Comparison of ENCODE assay signal across 1 cellular context in genomic region chr22:45263790-45264269, GRCh38.
TF ChIP-seq lines count a peak whose summit lies in the region.

No MANE protein-coding gene starts in this region.

TF ChIP-seq in HepG2, 621 proteins besides CTCF, POLR2A, EP300 and RAD21 (continued from another document and continues in another):
- TF ChIP-seq, protein P1, sequence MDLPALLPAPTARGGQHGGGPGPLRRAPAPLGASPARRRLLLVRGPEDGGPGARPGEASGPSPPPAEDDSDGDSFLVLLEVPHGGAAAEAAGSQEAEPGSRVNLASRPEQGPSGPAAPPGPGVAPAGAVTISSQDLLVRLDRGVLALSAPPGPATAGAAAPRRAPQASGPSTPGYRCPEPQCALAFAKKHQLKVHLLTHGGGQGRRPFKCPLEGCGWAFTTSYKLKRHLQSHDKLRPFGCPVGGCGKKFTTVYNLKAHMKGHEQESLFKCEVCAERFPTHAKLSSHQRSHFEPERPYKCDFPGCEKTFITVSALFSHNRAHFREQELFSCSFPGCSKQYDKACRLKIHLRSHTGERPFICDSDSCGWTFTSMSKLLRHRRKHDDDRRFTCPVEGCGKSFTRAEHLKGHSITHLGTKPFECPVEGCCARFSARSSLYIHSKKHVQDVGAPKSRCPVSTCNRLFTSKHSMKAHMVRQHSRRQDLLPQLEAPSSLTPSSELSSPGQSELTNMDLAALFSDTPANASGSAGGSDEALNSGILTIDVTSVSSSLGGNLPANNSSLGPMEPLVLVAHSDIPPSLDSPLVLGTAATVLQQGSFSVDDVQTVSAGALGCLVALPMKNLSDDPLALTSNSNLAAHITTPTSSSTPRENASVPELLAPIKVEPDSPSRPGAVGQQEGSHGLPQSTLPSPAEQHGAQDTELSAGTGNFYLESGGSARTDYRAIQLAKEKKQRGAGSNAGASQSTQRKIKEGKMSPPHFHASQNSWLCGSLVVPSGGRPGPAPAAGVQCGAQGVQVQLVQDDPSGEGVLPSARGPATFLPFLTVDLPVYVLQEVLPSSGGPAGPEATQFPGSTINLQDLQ (CRISPR knock-in tag; IDR thresholded peaks at IDR 0.05): 0 out of 2 replicates have a peak, but pooled peaks have one; percentile 16
- TF ChIP-seq TRIM24 (CRISPR knock-in tag; IDR thresholded peaks at IDR 0.05) (no peak), U2AF2 (IDR thresholded peaks at IDR 0.05; ENCODE audit: low read depth, low read length) (no peak), PITX1 (CRISPR knock-in tag; IDR thresholded peaks at IDR 0.05) (peak; percentile 65), ZNF512B (CRISPR knock-in tag; IDR thresholded peaks at IDR 0.05; ENCODE audit: borderline replicate concordance) (peak; percentile 63; the same call in 1 of the 2 replicates), MAZ (IDR thresholded peaks at IDR 0.05; ENCODE audit: borderline replicate concordance, low read depth, low read length) (no peak), MAZ (CRISPR knock-in tag; IDR thresholded peaks at IDR 0.05; ENCODE audit: low read depth) (peak; percentile 70; the same call in 1 of the 2 replicates), FOXK2 (IDR thresholded peaks at IDR 0.05) (no peak), ZNF841 (CRISPR knock-in tag; IDR thresholded peaks at IDR 0.05; ENCODE audit: borderline replicate concordance) (no peak), ZSCAN31 (CRISPR knock-in tag; IDR thresholded peaks at IDR 0.05; ENCODE audit: low read depth) (peak; percentile 20; the same call in 1 of the 2 replicates), DPF2 (CRISPR knock-in tag; IDR thresholded peaks at IDR 0.05; ENCODE audit: borderline replicate concordance, low read depth) (no peak), CC2D1A (CRISPR knock-in tag; IDR thresholded peaks at IDR 0.05) (no peak), SMAD9 (CRISPR knock-in tag; IDR thresholded peaks at IDR 0.05) (no peak), ZFAT (CRISPR knock-in tag; conservative IDR thresholded peaks at IDR 0.05) (no peak), ZFYVE20 (CRISPR knock-in tag; IDR thresholded peaks at IDR 0.05; ENCODE audit: borderline replicate concordance, low read depth) (no peak), KDM2A (CRISPR knock-in tag; IDR thresholded peaks at IDR 0.05; ENCODE audit: borderline replicate concordance, low read depth) (peak; percentile 78; the same call in 1 of the 2 replicates), THAP7 (CRISPR knock-in tag; IDR thresholded peaks at IDR 0.05) (0 out of 2 replicates have a peak, but pooled peaks have one; percentile 41), ZNF749 (CRISPR knock-in tag; IDR thresholded peaks at IDR 0.05; ENCODE audit: borderline replicate concordance) (peak; percentile 62; the same call in 1 of the 2 replicates), TBX2 (CRISPR knock-in tag; IDR thresholded peaks at IDR 0.05; ENCODE audit: borderline replicate concordance) (peak; percentile 71; the same call in 1 of the 2 replicates), SP4 (CRISPR knock-in tag; IDR thresholded peaks at IDR 0.05) (no peak; the same call in 1 of the 2 replicates), EEA1 (CRISPR knock-in tag; IDR thresholded peaks at IDR 0.05; ENCODE audit: borderline replicate concordance) (no peak), ELK4 (CRISPR knock-in tag; IDR thresholded peaks at IDR 0.05; ENCODE audit: borderline replicate concordance) (no peak), ZNF180 (CRISPR knock-in tag; IDR thresholded peaks at IDR 0.05; ENCODE audit: borderline replicate concordance, low read depth) (no peak), RBFOX2 (IDR thresholded peaks at IDR 0.05; ENCODE audit: low read depth, low read length) (no peak), SALL2 (CRISPR knock-in tag; IDR thresholded peaks at IDR 0.05) (no peak), PHF8 (CRISPR knock-in tag; IDR thresholded peaks at IDR 0.05) (peak; percentile 36; the same call in 1 of the 2 replicates), FOXO4 (CRISPR knock-in tag; conservative IDR thresholded peaks at IDR 0.05) (no peak)
- TF ChIP-seq, protein P2, sequence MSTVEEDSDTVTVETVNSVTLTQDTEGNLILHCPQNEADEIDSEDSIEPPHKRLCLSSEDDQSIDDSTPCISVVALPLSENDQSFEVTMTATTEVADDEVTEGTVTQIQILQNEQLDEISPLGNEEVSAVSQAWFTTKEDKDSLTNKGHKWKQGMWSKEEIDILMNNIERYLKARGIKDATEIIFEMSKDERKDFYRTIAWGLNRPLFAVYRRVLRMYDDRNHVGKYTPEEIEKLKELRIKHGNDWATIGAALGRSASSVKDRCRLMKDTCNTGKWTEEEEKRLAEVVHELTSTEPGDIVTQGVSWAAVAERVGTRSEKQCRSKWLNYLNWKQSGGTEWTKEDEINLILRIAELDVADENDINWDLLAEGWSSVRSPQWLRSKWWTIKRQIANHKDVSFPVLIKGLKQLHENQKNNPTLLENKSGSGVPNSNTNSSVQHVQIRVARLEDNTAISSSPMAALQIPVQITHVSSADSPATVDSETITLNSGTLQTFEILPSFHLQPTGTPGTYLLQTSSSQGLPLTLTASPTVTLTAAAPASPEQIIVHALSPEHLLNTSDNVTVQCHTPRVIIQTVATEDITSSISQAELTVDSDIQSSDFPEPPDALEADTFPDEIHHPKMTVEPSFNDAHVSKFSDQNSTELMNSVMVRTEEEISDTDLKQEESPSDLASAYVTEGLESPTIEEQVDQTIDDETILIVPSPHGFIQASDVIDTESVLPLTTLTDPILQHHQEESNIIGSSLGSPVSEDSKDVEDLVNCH (CRISPR knock-in tag; IDR thresholded peaks at IDR 0.05): no peak
- TF ChIP-seq, protein P3, sequence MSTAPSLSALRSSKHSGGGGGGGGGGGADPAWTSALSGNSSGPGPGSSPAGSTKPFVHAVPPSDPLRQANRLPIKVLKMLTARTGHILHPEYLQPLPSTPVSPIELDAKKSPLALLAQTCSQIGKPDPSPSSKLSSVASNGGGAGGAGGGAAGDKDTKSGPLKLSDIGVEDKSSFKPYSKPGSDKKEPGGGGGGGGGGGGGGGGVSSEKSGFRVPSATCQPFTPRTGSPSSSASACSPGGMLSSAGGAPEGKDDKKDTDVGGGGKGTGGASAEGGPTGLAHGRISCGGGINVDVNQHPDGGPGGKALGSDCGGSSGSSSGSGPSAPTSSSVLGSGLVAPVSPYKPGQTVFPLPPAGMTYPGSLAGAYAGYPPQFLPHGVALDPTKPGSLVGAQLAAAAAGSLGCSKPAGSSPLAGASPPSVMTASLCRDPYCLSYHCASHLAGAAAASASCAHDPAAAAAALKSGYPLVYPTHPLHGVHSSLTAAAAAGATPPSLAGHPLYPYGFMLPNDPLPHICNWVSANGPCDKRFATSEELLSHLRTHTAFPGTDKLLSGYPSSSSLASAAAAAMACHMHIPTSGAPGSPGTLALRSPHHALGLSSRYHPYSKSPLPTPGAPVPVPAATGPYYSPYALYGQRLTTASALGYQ (CRISPR knock-in tag; IDR thresholded peaks at IDR 0.05): no peak
- TF ChIP-seq, protein P4, sequence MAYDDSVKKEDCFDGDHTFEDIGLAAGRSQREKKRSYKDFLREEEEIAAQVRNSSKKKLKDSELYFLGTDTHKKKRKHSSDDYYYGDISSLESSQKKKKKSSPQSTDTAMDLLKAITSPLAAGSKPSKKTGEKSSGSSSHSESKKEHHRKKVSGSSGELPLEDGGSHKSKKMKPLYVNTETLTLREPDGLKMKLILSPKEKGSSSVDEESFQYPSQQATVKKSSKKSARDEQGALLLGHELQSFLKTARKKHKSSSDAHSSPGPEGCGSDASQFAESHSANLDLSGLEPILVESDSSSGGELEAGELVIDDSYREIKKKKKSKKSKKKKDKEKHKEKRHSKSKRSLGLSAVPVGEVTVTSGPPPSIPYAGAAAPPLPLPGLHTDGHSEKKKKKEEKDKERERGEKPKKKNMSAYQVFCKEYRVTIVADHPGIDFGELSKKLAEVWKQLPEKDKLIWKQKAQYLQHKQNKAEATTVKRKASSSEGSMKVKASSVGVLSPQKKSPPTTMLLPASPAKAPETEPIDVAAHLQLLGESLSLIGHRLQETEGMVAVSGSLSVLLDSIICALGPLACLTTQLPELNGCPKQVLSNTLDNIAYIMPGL (CRISPR knock-in tag; IDR thresholded peaks at IDR 0.05; ENCODE audit: borderline replicate concordance in 1 of 2, low read depth in 1 of 2): peak; percentile 69 to 95; a peak in 3 of 4 replicates
- TF ChIP-seq, protein P5, sequence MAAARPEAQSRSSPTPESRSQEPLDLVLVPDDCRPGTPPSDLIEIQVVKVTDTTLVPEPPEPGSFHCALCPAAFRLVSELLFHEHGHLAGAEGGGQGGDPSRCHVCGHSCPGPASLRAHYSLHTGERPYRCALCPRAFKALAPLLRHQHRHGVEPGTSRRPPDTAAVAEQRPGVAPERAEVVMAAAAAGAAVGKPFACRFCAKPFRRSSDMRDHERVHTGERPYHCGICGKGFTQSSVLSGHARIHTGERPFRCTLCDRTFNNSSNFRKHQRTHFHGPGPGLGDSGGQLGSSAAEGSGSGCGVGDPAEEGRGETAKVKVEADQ (CRISPR knock-in tag; IDR thresholded peaks at IDR 0.05; ENCODE audit: borderline replicate concordance): no peak
- TF ChIP-seq, protein P6, sequence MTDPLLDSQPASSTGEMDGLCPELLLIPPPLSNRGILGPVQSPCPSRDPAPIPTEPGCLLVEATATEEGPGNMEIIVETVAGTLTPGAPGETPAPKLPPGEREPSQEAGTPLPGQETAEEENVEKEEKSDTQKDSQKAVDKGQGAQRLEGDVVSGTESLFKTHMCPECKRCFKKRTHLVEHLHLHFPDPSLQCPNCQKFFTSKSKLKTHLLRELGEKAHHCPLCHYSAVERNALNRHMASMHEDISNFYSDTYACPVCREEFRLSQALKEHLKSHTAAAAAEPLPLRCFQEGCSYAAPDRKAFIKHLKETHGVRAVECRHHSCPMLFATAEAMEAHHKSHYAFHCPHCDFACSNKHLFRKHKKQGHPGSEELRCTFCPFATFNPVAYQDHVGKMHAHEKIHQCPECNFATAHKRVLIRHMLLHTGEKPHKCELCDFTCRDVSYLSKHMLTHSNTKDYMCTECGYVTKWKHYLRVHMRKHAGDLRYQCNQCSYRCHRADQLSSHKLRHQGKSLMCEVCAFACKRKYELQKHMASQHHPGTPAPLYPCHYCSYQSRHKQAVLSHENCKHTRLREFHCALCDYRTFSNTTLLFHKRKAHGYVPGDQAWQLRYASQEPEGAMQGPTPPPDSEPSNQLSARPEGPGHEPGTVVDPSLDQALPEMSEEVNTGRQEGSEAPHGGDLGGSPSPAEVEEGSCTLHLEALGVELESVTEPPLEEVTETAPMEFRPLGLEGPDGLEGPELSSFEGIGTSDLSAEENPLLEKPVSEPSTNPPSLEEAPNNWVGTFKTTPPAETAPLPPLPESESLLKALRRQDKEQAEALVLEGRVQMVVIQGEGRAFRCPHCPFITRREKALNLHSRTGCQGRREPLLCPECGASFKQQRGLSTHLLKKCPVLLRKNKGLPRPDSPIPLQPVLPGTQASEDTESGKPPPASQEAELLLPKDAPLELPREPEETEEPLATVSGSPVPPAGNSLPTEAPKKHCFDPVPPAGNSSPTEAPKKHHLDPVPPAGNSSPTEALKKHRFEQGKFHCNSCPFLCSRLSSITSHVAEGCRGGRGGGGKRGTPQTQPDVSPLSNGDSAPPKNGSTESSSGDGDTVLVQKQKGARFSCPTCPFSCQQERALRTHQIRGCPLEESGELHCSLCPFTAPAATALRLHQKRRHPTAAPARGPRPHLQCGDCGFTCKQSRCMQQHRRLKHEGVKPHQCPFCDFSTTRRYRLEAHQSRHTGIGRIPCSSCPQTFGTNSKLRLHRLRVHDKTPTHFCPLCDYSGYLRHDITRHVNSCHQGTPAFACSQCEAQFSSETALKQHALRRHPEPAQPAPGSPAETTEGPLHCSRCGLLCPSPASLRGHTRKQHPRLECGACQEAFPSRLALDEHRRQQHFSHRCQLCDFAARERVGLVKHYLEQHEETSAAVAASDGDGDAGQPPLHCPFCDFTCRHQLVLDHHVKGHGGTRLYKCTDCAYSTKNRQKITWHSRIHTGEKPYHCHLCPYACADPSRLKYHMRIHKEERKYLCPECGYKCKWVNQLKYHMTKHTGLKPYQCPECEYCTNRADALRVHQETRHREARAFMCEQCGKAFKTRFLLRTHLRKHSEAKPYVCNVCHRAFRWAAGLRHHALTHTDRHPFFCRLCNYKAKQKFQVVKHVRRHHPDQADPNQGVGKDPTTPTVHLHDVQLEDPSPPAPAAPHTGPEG (CRISPR knock-in tag; IDR thresholded peaks at IDR 0.05): 0 out of 2 replicates have a peak, but pooled peaks have one; percentile 47
